Comparison of ENCODE assay signal across 22 cellular contexts in the genomic region with DNA sequence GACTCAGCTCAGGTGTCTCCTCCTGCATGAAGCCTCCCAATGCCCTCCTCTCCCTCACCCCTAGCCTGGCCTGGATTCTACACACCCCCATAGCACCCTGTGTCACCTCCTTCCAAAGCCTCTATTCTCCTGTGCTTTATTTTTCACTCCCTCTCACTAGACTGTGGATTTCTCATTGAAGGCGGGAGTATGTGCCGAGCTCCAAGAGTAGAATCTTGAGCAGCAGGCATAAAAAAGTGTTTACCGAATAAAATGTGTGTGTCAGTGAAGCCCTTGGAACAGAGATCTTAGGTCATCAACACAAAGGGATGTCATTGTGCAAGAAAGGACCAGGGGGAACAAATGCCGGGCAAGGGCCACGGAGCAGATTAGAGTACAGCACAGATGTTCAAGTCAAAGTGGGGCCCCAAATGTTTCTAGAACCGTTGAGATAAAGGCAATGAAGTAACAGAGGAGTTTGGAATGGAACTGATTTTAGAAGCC.
DNase-seq lines count a peak whose midpoint lies in the region; ATAC-seq and TF ChIP-seq lines count a peak whose summit lies in the region.
"Had no signal": no experiment of that assay in that cellular context is flagged by ENCODE, and none has a peak within 500 bp of the region (broad histone marks: within the 10 kb centered on the region; RNA-seq: fewer than 3 reads in every experiment).

No MANE protein-coding gene starts in this region.

- H4K20me1 ChIP-seq in PC-3 (ENCODE audit: low read length) = no peaks in the 10 kb centered on the region

- no peak for TF ChIP-seq POLR2A in tibial nerve (IDR thresholded peaks at IDR 0.05)

- POLR2A ChIA-PET in PC-3 (lab: Charles Lee; ENCODE audit: unreplicated experiment) = no interaction called here

- BruUV-seq in PC-3 (replicated peaks; lab: Mats Ljungman, UMichigan) = no TSS peak

- H3K27me3 ChIP-seq in PC-3 (ENCODE audit: low read length) (no peaks in the 10 kb centered on the region), tibial nerve (no peaks in the 10 kb centered on the region)
- H3K27me3 ChIP-seq: esophagus squamous epithelium had no signal

- H3K9me2 ChIP-seq in PC-3 (replicated peaks; ENCODE audit: low read length) = no peaks in the 10 kb centered on the region

- intact Hi-C loops in PC-3 (cut with micrococcal nuclease) = loop anchor here (5.0 to 10.0 kb wide), 2 partner anchors 89 to 287 kb away; no protein-coding TSS in a partner anchor

- H2AFZ ChIP-seq in PC-3 (ENCODE audit: low read length) = no peak overlapping the region

- H3K4me1 ChIP-seq in PC-3 (ENCODE audit: insufficient read depth, low read length) (peaks cover 76% of the 10 kb centered on the region), tibial nerve (peaks cover 0 to 78% (median 48%) of the 10 kb centered on the region in 4 donors)

- H3K9me3 ChIP-seq in PC-3 (ENCODE audit: low read length) (no peaks in the 10 kb centered on the region), tibial nerve (no peaks in the 10 kb centered on the region)
- H3K9me3 ChIP-seq: esophagus squamous epithelium had no signal

- TF ChIP-seq EP300 in tibial nerve (IDR thresholded peaks at IDR 0.05) = peak in 1 of 2 donors; percentile 71

- peak overlapping the region; percentile 39; the same call in 1 of the 2 replicates for H3K9ac ChIP-seq in PC-3 (ENCODE audit: low read length)
- H3K9ac ChIP-seq: KMS-11 had no signal

- CTCF ChIA-PET in PC-3 (lab: Charles Lee) = no interaction called here

- no peaks in the 10 kb centered on the region for H3K36me3 Mint-ChIP-seq in neural crest cell (ENCODE audit: low read depth)
- H3K36me3 Mint-ChIP-seq: immature natural killer cell, naive B cell had no signal

- 60 to 68% methylated on average over 6 of the region's 6 CpGs for WGBS in tibial nerve, 2 donors

- H3K27me3 Mint-ChIP-seq in neural crest cell (ENCODE audit: low read depth) = no peaks in the 10 kb centered on the region
- H3K27me3 Mint-ChIP-seq: effector memory CD8-positive, alpha-beta T cell; naive B cell had no signal

- H3F3A ChIP-seq in PC-3 (ENCODE audit: low read length, unreplicated experiment) = peaks cover 20% of the 10 kb centered on the region

- DNase-seq in PC-3 = no peak
- DNase-seq in choroid plexus epithelial cell (ENCODE audit: low read depth) = peak; percentile 70
- no peak for DNase-seq in neural crest cell (ENCODE audit: low read depth, low spot score)
- DNase-seq in tibial nerve (ENCODE audit: low spot score in 2 of 2) = peak; percentile 52 to 62
- DNase-seq: activated CD4-positive, alpha-beta T cell treated with anti-CD3 and anti-CD28 coated beads, Interleukin-2, amount 50 U/mL, for 48 hours; activated gamma-delta T cell treated with Interleukin-2 at 50 U/mL for 16 hours; anterior cingulate cortex; cerebellar nuclear complex; effector memory CD8-positive, alpha-beta T cell; esophagus squamous epithelium; head of caudate nucleus; immature natural killer cell; mammary epithelial cell; naive B cell; NCI-H2107; NCI-H510A treated with DMSO at 0.1 percent for 48 hours; WERI-Rb-1 had no signal

- H3K4me3 ChIP-seq in PC-3 (ENCODE audit: low read length) = no peak overlapping the region
- no peak overlapping the region for H3K4me3 ChIP-seq in choroid plexus epithelial cell (ENCODE audit: low read depth, low read length)
- H3K4me3 ChIP-seq in tibial nerve = no peak overlapping the region
- H3K4me3 ChIP-seq: esophagus squamous epithelium had no signal

- H3K36me3 ChIP-seq in PC-3 (ENCODE audit: low read depth, low read length) = no peaks in the 10 kb centered on the region
- no peaks in the 10 kb centered on the region for H3K36me3 ChIP-seq in tibial nerve
- H3K36me3 ChIP-seq: esophagus squamous epithelium, WERI-Rb-1 had no signal

- H3K4me3 Mint-ChIP-seq in neural crest cell = peak overlapping the region; percentile 2
- H3K4me3 Mint-ChIP-seq: effector memory CD8-positive, alpha-beta T cell; immature natural killer cell had no signal

- ATAC-seq in PC-3 (no peak), HG02973 (IDR thresholded peaks at IDR 0.05; ENCODE audit: unreplicated experiment) (no peak), HG02885 (IDR thresholded peaks at IDR 0.05; ENCODE audit: poor library complexity, unreplicated experiment) (no peak), GM18511 (IDR thresholded peaks at IDR 0.05; ENCODE audit: unreplicated experiment) (no peak)
- ATAC-seq: effector memory CD8-positive, alpha-beta T cell; Right ventricle myocardium inferior had no signal

- peak overlapping the region; percentile 90 for H3K4me2 ChIP-seq in PC-3 (ENCODE audit: low read length)
- H3K4me2 ChIP-seq: KMS-11 had no signal

- H3K9me3 Mint-ChIP-seq in neural crest cell = no peaks in the 10 kb centered on the region
- H3K9me3 Mint-ChIP-seq: effector memory CD8-positive, alpha-beta T cell; immature natural killer cell had no signal

- H3K79me2 ChIP-seq in PC-3 (ENCODE audit: low read length) = no peaks in the 10 kb centered on the region

- peaks cover 66% of the 10 kb centered on the region for H3K4me1 Mint-ChIP-seq in neural crest cell

- peak overlapping the region; percentile 98 for H3K27ac ChIP-seq in PC-3 (ENCODE audit: low read length)
- H3K27ac ChIP-seq in tibial nerve = peak overlapping the region in 2 of 4 donors; percentile 84 to 88
- H3K27ac ChIP-seq: KMS-11, WERI-Rb-1 had no signal

- TF ChIP-seq CTCF in PC-3 (conservative IDR thresholded peaks at IDR 0.05; ENCODE audit: low read depth, low read length) (no peak), choroid plexus epithelial cell (conservative IDR thresholded peaks at IDR 0.05; ENCODE audit: low read depth, low read length) (no peak), neural crest cell (conservative IDR thresholded peaks at IDR 0.05) (no peak), tibial nerve (IDR thresholded peaks at IDR 0.05) (no peak)

- H3K27ac Mint-ChIP-seq in neural crest cell (ENCODE audit: unreplicated experiment) = peak overlapping the region; percentile 22
- H3K27ac Mint-ChIP-seq: effector memory CD8-positive, alpha-beta T cell; immature natural killer cell had no signal

Comparison
In these comparisons a context has a peak if more than half of its experiments do, and no peak if none do; other contexts are left out.
1. DNase-seq: peak in choroid plexus epithelial cell (single experiment) and tibial nerve (2 of 2); none in PC-3 (single experiment) and neural crest cell (single experiment).